Comparison of ENCODE assay signal across 1 cellular context in the genomic region with DNA sequence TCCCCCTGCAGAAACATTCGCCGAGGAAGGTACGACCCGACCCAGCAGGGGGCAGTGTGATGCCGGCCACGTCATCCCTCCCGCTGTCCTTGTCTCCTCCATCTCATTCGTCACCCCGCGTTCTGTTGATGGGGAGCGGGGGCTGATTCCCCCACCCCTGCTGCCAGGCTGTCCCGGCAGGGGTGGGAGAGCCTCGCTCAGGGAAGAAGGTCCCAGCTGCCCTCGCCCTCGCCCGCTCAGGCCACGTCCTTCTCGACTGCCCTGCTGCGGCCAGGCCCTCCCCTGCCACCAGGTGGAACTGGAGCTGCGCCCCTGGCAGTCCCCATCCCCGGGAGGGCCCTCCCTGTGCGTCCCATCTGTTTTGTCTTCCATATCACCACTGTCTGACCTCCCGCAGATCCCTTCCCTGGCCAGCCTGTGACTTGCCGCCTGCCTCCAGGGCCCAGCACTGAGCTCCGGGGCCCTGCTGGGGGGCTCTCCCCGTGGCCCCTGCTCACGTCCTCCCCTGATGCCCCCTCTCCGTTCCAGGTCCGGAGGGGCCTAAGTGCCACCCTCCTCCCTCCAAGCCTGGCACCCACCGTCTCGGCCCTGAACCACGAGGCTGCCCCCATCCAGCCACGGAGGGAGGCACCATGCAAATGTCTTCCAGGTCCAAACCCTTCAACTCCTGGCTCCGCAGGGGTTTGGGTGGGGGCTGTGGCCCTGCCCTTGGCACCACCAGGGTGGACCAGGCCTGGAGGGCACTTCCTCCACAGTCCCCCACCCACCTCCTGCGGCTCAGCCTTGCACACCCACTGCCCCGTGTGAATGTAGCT.
TF ChIP-seq lines count a peak whose summit lies in the region.

No MANE protein-coding gene starts in this region.

TF ChIP-seq in GM23338, 12 proteins besides CTCF, POLR2A, EP300 and RAD21 (continued from another document):
- TF ChIP-seq, protein P1, sequence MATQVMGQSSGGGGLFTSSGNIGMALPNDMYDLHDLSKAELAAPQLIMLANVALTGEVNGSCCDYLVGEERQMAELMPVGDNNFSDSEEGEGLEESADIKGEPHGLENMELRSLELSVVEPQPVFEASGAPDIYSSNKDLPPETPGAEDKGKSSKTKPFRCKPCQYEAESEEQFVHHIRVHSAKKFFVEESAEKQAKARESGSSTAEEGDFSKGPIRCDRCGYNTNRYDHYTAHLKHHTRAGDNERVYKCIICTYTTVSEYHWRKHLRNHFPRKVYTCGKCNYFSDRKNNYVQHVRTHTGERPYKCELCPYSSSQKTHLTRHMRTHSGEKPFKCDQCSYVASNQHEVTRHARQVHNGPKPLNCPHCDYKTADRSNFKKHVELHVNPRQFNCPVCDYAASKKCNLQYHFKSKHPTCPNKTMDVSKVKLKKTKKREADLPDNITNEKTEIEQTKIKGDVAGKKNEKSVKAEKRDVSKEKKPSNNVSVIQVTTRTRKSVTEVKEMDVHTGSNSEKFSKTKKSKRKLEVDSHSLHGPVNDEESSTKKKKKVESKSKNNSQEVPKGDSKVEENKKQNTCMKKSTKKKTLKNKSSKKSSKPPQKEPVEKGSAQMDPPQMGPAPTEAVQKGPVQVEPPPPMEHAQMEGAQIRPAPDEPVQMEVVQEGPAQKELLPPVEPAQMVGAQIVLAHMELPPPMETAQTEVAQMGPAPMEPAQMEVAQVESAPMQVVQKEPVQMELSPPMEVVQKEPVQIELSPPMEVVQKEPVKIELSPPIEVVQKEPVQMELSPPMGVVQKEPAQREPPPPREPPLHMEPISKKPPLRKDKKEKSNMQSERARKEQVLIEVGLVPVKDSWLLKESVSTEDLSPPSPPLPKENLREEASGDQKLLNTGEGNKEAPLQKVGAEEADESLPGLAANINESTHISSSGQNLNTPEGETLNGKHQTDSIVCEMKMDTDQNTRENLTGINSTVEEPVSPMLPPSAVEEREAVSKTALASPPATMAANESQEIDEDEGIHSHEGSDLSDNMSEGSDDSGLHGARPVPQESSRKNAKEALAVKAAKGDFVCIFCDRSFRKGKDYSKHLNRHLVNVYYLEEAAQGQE (IDR thresholded peaks at IDR 0.05; ENCODE audit: unreplicated experiment): peak; percentile 10
